Comparison of ENCODE assay signal across 28 cellular contexts in the genomic region with DNA sequence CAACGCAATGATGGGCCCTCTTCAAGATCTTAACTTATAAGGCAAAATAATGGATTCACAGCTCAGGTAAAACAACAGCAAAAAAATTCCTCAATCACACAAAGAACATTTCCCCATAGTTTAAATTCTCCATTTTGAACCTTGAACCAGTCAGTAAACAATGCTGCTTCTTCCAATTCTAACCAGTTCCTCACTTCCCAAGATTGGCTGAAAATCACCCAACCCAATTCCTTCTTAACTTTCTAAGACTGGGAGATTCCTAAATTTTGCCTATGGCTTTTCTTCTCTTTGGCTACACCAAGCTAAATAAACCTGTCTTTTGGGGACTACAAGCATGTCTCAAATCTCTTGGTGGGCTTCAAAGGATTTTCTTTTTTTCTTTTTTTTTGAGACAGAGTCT.
"Had no signal": no experiment of that assay in that cellular context is flagged by ENCODE, and none has a peak within 500 bp of the region (broad histone marks: within the 10 kb centered on the region; RNA-seq: fewer than 3 reads in every experiment).

No MANE protein-coding gene starts in this region.

- H3K4me3 Mint-ChIP-seq: dendritic cell treated with granulocyte-macrophage colony-stimulating factor and Interleukin-4, amounts not matched to agents 40 ng/mL and 50 ng/mL, for 4 days; effector memory CD8-positive, alpha-beta T cell; endodermal cell had no signal

- H3K9me3 ChIP-seq: colonic mucosa, esophagus muscularis mucosa, esophagus squamous epithelium, gastrocnemius medialis, gastroesophageal sphincter, heart left ventricle, heart right ventricle had no signal

- DNase-seq: colonic mucosa; cortex of kidney; dermis blood vessel endothelial cell; dorsolateral prefrontal cortex; effector CD4-positive, alpha-beta T cell; effector CD8-positive, alpha-beta T cell; effector memory CD4-positive, alpha-beta T cell; effector memory CD8-positive, alpha-beta T cell; endodermal cell; esophagus squamous epithelium; foreskin fibroblast; foreskin keratinocyte; foreskin melanocyte; gastrocnemius medialis; glutamatergic neuron; head of caudate nucleus; heart left ventricle; heart right ventricle had no signal

- H3K9me3 Mint-ChIP-seq: dendritic cell treated with granulocyte-macrophage colony-stimulating factor and Interleukin-4, amounts not matched to agents 40 ng/mL and 50 ng/mL, for 4 days; effector memory CD8-positive, alpha-beta T cell; endodermal cell had no signal

- H3K36me3 ChIP-seq: colonic mucosa, gastrocnemius medialis had no signal

- H3K27me3 ChIP-seq: colonic mucosa, dorsolateral prefrontal cortex, esophagus muscularis mucosa, esophagus squamous epithelium, foreskin keratinocyte, gastrocnemius medialis, gastroesophageal sphincter, heart left ventricle, heart right ventricle had no signal

- FAIRE-seq: colon, endometrium, endothelial cell of umbilical vein, frontal cortex had no signal

- H3K27ac Mint-ChIP-seq: dendritic cell treated with granulocyte-macrophage colony-stimulating factor and Interleukin-4, amounts not matched to agents 40 ng/mL and 50 ng/mL, for 4 days; effector memory CD8-positive, alpha-beta T cell; endodermal cell had no signal

- ATAC-seq: effector memory CD8-positive, alpha-beta T cell; esophagus mucosa; foreskin keratinocyte; gastrocnemius medialis; gastroesophageal sphincter; heart left ventricle; heart right ventricle had no signal

- H3K27ac ChIP-seq: colonic mucosa, coronary artery, dorsolateral prefrontal cortex, epithelial cell of prostate, esophagus muscularis mucosa, esophagus squamous epithelium, foreskin keratinocyte, gastrocnemius medialis, gastroesophageal sphincter, heart left ventricle, heart right ventricle had no signal

- H3K4me3 ChIP-seq: colonic mucosa, coronary artery, dorsolateral prefrontal cortex, esophagus muscularis mucosa, esophagus squamous epithelium, gastrocnemius medialis, gastroesophageal sphincter, heart left ventricle, heart right ventricle had no signal

- H3K27me3 Mint-ChIP-seq: dendritic cell treated with granulocyte-macrophage colony-stimulating factor and Interleukin-4, amounts not matched to agents 40 ng/mL and 50 ng/mL, for 4 days; effector memory CD8-positive, alpha-beta T cell had no signal
